8 cellular contexts compared by ENCODE assay signal in the genomic region with DNA sequence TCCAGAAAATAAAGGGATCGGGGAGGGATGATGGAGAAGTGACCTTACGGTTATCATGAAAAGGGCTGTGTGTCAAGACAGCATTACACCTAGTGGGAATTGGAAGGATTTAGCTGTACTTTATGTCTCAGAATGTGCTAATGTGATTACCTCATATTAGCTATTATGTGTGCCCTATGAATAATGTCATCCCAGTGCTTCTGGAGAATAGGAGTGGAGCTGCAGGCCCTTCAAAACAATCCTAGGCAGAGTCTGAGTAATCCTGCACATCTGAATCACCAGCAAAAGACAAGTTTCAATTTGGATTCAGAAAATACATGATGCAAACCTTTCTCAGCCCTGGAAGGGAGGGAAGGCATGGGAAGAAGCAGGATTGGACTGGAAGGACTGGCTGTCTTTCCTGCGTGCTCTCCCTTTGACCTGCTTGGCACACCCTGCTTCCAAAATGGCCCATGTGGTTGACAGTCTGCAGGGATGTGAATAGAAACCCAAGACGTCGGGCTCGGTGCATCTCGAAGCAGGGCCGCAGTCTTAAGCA. TPM values are rescaled to one million over a fixed set of nuclear protein-coding genes. Genes with fewer than 3 reads are reported as not detected.
DNase-seq lines count a peak whose midpoint lies in the region; ATAC-seq and TF ChIP-seq lines count a peak whose summit lies in the region.

No MANE protein-coding gene starts in this region.

- peak; percentile 42 for ATAC-seq in Right ventricle myocardium superior (ENCODE audit: poor library complexity)
- ATAC-seq in HG02970 (IDR thresholded peaks at IDR 0.05; ENCODE audit: low FRiP score, unreplicated experiment): no peak
- ATAC-seq in naive thymus-derived CD8-positive, alpha-beta T cell: no peak
- no peak for ATAC-seq in HG03342 (IDR thresholded peaks at IDR 0.05; ENCODE audit: unreplicated experiment)

- WGBS in adipose tissue, 3 donors: 45 to 77% (median 55%) methylated on average over 8 of the region's 8 CpGs

- intact Hi-C loops in CD14-positive monocyte (cut with micrococcal nuclease): loop anchor here in 1 of 2 donors (5.0 kb wide), 1 partner anchor 36 kb away; no protein-coding TSS in a partner anchor
- intact Hi-C loops in Right ventricle myocardium superior (cut with DNase I): loop anchor here (5.0 to 10.0 kb wide), 2 partner anchors 69 to 192 kb away; no protein-coding TSS in a partner anchor

- POLR2A ChIA-PET in naive thymus-derived CD8-positive, alpha-beta T cell (lab: Charles Lee): no interaction called here

- H3K27ac ChIP-seq in adipose tissue (ENCODE audit: low read depth, low read length): peak overlapping the region; percentile 70

- peaks cover 3 to 4% of the 10 kb centered on the region in 2 donors for H3K36me3 Mint-ChIP-seq in CD14-positive monocyte
- H3K36me3 Mint-ChIP-seq in naive thymus-derived CD8-positive, alpha-beta T cell: no peaks in the 10 kb centered on the region

- H3K27me3 Mint-ChIP-seq in CD14-positive monocyte (ENCODE audit: low read depth in 3 of 3): peaks cover 2% of the 10 kb centered on the region in 3 donors
- peaks cover 0 to 15% (median 2%) of the 10 kb centered on the region in 5 donors for H3K27me3 Mint-ChIP-seq in naive thymus-derived CD8-positive, alpha-beta T cell

- H3K4me3 Mint-ChIP-seq in CD14-positive monocyte: peak overlapping the region in 1 of 2 donors; percentile 76
- no peak overlapping the region for H3K4me3 Mint-ChIP-seq in naive thymus-derived CD8-positive, alpha-beta T cell

- no peaks in the 10 kb centered on the region for H3K9me3 Mint-ChIP-seq in CD14-positive monocyte
- no peaks in the 10 kb centered on the region for H3K9me3 Mint-ChIP-seq in naive thymus-derived CD8-positive, alpha-beta T cell

- peak overlapping the region; percentile 97 to 100 (median 99) for H3K27ac Mint-ChIP-seq in CD14-positive monocyte
- no peak overlapping the region for H3K27ac Mint-ChIP-seq in naive thymus-derived CD8-positive, alpha-beta T cell

- TF ChIP-seq CTCF in CD14-positive monocyte (IDR thresholded peaks at IDR 0.05): no peak

- peaks cover 58% of the 10 kb centered on the region for H3K4me1 Mint-ChIP-seq in CD14-positive monocyte
- H3K4me1 Mint-ChIP-seq in naive thymus-derived CD8-positive, alpha-beta T cell: peaks cover 0 to 6% (median 0%) of the 10 kb centered on the region in 4 donors

- no peak for DNase-seq in CD14-positive monocyte (ENCODE audit: low spot score)
- peak; percentile 71 for DNase-seq in Right ventricle myocardium superior
- DNase-seq in putamen (ENCODE audit: low spot score): peak; percentile 62
- no peak for DNase-seq in naive thymus-derived CD8-positive, alpha-beta T cell
- no peak for DNase-seq in DMS 273 treated with DMSO at 0.1 percent for 48 hours (lab: John Stamatoyannopoulos, UW)

RNA-seq across cellular contexts. Expression of a gene that starts 54.1 kb away (rescaled TPM):
- 1 to 10 TPM; 1.4 to 3.2 TPM for polyA plus RNA-seq in CD14-positive monocyte
- polyA plus RNA-seq in adipose tissue: 10 to 100 TPM; 10.4 to 12.0 (median 11.0) TPM
- 9.2 TPM for total RNA-seq in Right ventricle myocardium superior
- 10 to 100 TPM; 54.7 to 61.1 TPM for total RNA-seq in naive thymus-derived CD8-positive, alpha-beta T cell
- 10 to 100 TPM; 12.8 to 15.6 (median 13.2) TPM for polyA plus RNA-seq in naive thymus-derived CD8-positive, alpha-beta T cell

Comparison
In these comparisons a context has a peak if more than half of its experiments do, and no peak if none do; other contexts are left out.
1. DNase-seq: peak in Right ventricle myocardium superior (single experiment) and putamen (single experiment); none in CD14-positive monocyte (single experiment), naive thymus-derived CD8-positive, alpha-beta T cell (0 of 10) and DMS 273 treated with DMSO at 0.1 percent for 48 hours (single experiment).
2. H3K27ac Mint-ChIP-seq: peak in CD14-positive monocyte (7 of 7); none in naive thymus-derived CD8-positive, alpha-beta T cell (0 of 10).